ENCODE assay signal across 10 cellular contexts in the genomic region with DNA sequence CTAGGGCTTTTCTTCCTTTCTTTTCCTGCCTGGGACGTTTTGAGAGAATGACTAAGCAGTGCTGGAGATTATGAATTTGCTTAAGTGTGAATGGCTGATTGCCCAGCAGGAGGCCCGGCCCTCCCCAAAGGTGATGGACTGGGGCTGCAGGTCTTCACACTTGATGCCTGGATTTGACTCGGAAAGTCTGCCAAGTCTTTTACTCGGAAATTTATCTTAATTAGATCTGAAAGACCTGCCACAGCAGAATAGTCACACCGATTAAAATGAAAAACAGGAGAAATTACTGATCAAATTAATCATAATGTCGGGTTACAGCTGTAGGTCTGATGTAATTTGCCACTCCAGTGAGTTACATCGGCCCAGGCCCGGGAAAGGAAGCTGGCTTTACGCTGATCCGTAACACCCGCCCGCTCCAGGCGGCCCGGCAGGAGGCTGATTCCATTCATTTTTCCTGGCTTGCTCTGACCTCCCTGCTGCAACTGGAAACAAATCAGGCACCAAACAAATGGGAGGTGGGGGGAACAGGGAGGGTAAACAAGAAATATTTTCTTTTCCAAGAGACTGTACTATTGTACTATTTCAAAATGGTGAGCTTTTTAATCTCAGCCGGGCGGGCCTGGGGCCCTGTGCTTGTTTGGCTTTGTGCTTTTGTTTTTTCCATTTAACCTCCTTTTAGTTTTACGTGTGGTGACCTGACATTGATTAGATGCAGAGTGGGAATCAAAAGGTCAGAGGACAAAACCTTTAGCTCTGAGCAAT.
A peak's percentile ranks its signal among the peaks of the same experiment; 100 is the strongest.
DNase-seq lines count a peak whose midpoint lies in the region; ATAC-seq, FAIRE-seq and TF ChIP-seq lines count a peak whose summit lies in the region.
"Had no signal": no experiment of that assay in that cellular context is flagged by ENCODE, and none has a peak within 500 bp of the region (broad histone marks: within the 10 kb centered on the region; RNA-seq: fewer than 3 reads in every experiment).

No MANE protein-coding gene starts in this region.

- no peak overlapping the region for H3K4me3 ChIP-seq in AG10803 (ENCODE audit: low read length)
- H3K4me3 ChIP-seq in lung, result no peak overlapping the region

- TF ChIP-seq CTCF in AG10803 (conservative IDR thresholded peaks at IDR 0.05; ENCODE audit: low read length), result no peak
- no peak for TF ChIP-seq CTCF in lung (IDR thresholded peaks at IDR 0.05; ENCODE audit: control extremely low read depth, extremely low read depth)

- WGBS in lung, 2 donors, result 49 to 67% methylated on average over 17 of the region's 17 CpGs

- peak; percentile 51 for ATAC-seq in lung (ENCODE audit: insufficient read depth, low FRiP score)
- no peak for ATAC-seq in GM18520 (IDR thresholded peaks at IDR 0.05; ENCODE audit: unreplicated experiment)

- H3K36me3 ChIP-seq in lung (ENCODE audit: control insufficient read depth in 2 of 2, insufficient read depth in 2 of 2, low read length in 2 of 2), result no peaks in the 10 kb centered on the region

- H3K27ac ChIP-seq in lung (ENCODE audit: low read depth in 1 of 2, low read length in 1 of 2), result no peak overlapping the region

- peaks cover 0 to 2% of the 10 kb centered on the region in 2 donors for H3K4me1 ChIP-seq in lung (ENCODE audit: control insufficient read depth in 2 of 2, insufficient read depth in 2 of 2, low read length in 2 of 2)

- H3K9me3 ChIP-seq in lung (ENCODE audit: control insufficient read depth in 2 of 2, insufficient read depth in 1 of 2, low read length in 1 of 2), result no peaks in the 10 kb centered on the region

- FAIRE-seq in HTR-8/SVneo (lab: Jason Lieb, UNC), result no peak

- no peaks in the 10 kb centered on the region for H3K27me3 ChIP-seq in lung (ENCODE audit: control insufficient read depth, insufficient read depth)

- DNase-seq in AG10803 (ENCODE audit: low read depth) (peak; percentile 71), NCI-H2081 (lab: John Stamatoyannopoulos, UW) (peak; percentile 82 to 94), dermis microvascular lymphatic vessel endothelial cell (ENCODE audit: low read depth in 2 of 2) (peak; percentile 2 to 14), lung (ENCODE audit: low spot score) (peak; percentile 33), Kasumi-1 (lab: John Stamatoyannopoulos, UW) (no peak), NCI-H345 treated with DMSO at 0.1 percent for 48 hours (lab: John Stamatoyannopoulos, UW; ENCODE audit: unreplicated experiment) (no peak), HTR-8/SVneo (ENCODE audit: insufficient read length, low spot score) (no peak)
- DNase-seq: activated CD8-positive, alpha-beta memory T cell treated with anti-CD3 and anti-CD28 coated beads, Interleukin-2, amount 50 U/mL, for 4 hours; CD4-positive, CD25-positive, alpha-beta regulatory T cell had no signal

Comparison
In these comparisons a context has a peak if more than half of its experiments do, and no peak if none do; other contexts are left out.
1. DNase-seq: peak in AG10803 (single experiment), NCI-H2081 (2 of 2), dermis microvascular lymphatic vessel endothelial cell (2 of 2) and lung (single experiment); none in Kasumi-1 (0 of 2), NCI-H345 treated with DMSO at 0.1 percent for 48 hours (single experiment) and HTR-8/SVneo (single experiment).